15 cellular contexts compared by ENCODE assay signal in the genomic region with DNA sequence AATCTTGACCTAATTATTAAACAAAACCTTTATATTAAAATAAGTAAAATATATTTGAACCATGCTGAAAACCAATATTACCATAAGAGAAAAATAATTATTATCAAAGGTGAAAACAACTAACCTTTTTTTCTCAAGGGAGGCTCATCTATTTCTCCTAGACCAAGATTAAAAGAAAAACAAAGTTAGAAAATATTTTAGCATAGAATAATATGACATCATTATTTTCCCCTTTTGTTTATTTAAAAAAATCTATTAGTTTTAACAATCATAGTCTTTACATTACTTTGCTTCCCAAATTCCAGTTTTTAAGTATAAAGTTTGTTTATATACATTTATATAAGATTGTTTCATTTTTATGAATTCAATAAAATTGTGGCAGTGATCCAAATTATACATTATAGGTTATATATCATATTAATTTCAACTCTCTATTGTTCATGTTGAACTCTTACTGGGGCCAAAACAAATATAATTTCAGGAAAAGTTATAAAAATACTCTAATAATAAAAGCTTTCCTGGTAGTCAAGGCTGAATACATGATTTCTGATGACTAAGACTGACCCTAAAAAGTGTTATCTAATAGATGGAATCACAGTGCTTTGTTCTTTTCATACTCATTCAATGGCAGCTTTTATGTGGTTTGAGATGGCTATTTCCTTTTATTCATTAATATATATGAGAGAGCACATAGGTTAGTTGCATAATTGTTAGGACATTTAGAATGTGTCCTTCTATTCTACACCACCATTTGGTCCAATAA.
A peak's percentile ranks its signal among the peaks of the same experiment; 100 is the strongest.
DNase-seq lines count a peak whose midpoint lies in the region; ATAC-seq and TF ChIP-seq lines count a peak whose summit lies in the region.
"Had no signal": no experiment of that assay in that cellular context is flagged by ENCODE, and none has a peak within 500 bp of the region (broad histone marks: within the 10 kb centered on the region; RNA-seq: fewer than 3 reads in every experiment).

No MANE protein-coding gene starts in this region.

- no peak for ATAC-seq in heart left ventricle
- ATAC-seq: A549 had no signal

- H3K9me2 ChIP-seq in PC-9 (ENCODE audit: insufficient read depth) = no peaks in the 10 kb centered on the region

- H3F3A ChIP-seq in PC-9 (ENCODE audit: insufficient read depth, low read depth) = no peaks in the 10 kb centered on the region

- intact Hi-C loops in PC-9 (cut with micrococcal nuclease; ENCODE audit: unreplicated experiment) = no loop called here
- intact Hi-C loops in heart left ventricle (cut with DNase I) = no loop called here

- H3K9me3 Mint-ChIP-seq in immature natural killer cell = peaks cover 3 to 23% (median 4%) of the 10 kb centered on the region in 6 donors

- H3K4me2 ChIP-seq in PC-9 = no peak overlapping the region
- H3K4me2 ChIP-seq: A549 had no signal

- H3K27ac ChIP-seq in HEK293 (ENCODE audit: extremely low read depth, low read depth, low read length) (no peak overlapping the region), PC-9 (no peak overlapping the region), heart left ventricle (no peak overlapping the region)
- H3K27ac ChIP-seq: A549, C4-2B had no signal

- TF ChIP-seq POLR2A in heart left ventricle (IDR thresholded peaks at IDR 0.05) = no peak

- no peak overlapping the region for H3K4me3 ChIP-seq in HEK293 (ENCODE audit: low read depth, low read length)
- no peak overlapping the region for H3K4me3 ChIP-seq in PC-9
- H3K4me3 ChIP-seq in heart left ventricle = no peak overlapping the region
- H3K4me3 ChIP-seq: A549, HAP-1 had no signal

- H3K4me1 Mint-ChIP-seq in immature natural killer cell = no peaks in the 10 kb centered on the region
- H3K4me1 Mint-ChIP-seq: CD4-positive, alpha-beta memory T cell had no signal

- CTCF ChIA-PET in HEK293 (lab: Yijun Ruan, JAX) (no interaction called here), PC-9 (lab: Charles Lee) (no interaction called here)

- no peaks in the 10 kb centered on the region for H3K27me3 Mint-ChIP-seq in immature natural killer cell (ENCODE audit: low read depth in 3 of 3)
- H3K27me3 Mint-ChIP-seq: CD4-positive, alpha-beta memory T cell had no signal

- no peaks in the 10 kb centered on the region for H4K20me1 ChIP-seq in PC-9 (ENCODE audit: insufficient read depth)

- TF ChIP-seq CTCF in HEK293 (tag by site-specific recombination; IDR thresholded peaks at IDR 0.05) = no peak
- no peak for TF ChIP-seq CTCF in PC-9 (conservative IDR thresholded peaks at IDR 0.05)
- no peak for TF ChIP-seq CTCF in heart left ventricle (IDR thresholded peaks at IDR 0.05)

- H2AFZ ChIP-seq in PC-9 = no peak overlapping the region

- H3K9me3 ChIP-seq in HEK293 (ENCODE audit: control insufficient read depth, insufficient read depth, low read depth, low read length) (no peaks in the 10 kb centered on the region), PC-9 (ENCODE audit: insufficient read depth, low read depth) (no peaks in the 10 kb centered on the region), heart left ventricle (no peaks in the 10 kb centered on the region)
- H3K9me3 ChIP-seq: A549, BE2C, HAP-1 had no signal

- H3K4me3 Mint-ChIP-seq in immature natural killer cell = no peak overlapping the region
- H3K4me3 Mint-ChIP-seq: CD4-positive, alpha-beta memory T cell; HFFc6 had no signal

- DNase-seq in dermis microvascular lymphatic vessel endothelial cell (ENCODE audit: low read depth in 2 of 2) (peak; percentile 5 to 36), left kidney (ENCODE audit: low read depth, low spot score) (peak; percentile 17), NCI-H1694 (lab: John Stamatoyannopoulos, UW) (no peak), immature natural killer cell (no peak), PC-9 (no peak), heart left ventricle (no peak)
- DNase-seq: BE2C; CD4-positive, alpha-beta memory T cell; DMS79; HFFc6; IMR-90 had no signal

- H3K4me1 ChIP-seq in HEK293 (ENCODE audit: control insufficient read depth, insufficient read depth, low read length) (no peaks in the 10 kb centered on the region), PC-9 (replicated peaks; ENCODE audit: insufficient read depth) (no peaks in the 10 kb centered on the region), heart left ventricle (peaks cover 0 to 31% (median 4%) of the 10 kb centered on the region in 12 donors)
- H3K4me1 ChIP-seq: A549, BE2C, HAP-1 had no signal

- POLR2A ChIA-PET in HEK293 (lab: Yijun Ruan, JAX) = no interaction called here
- POLR2A ChIA-PET in PC-9 (lab: Charles Lee; ENCODE audit: unreplicated experiment) = no interaction called here

- H3K36me3 Mint-ChIP-seq in immature natural killer cell = no peaks in the 10 kb centered on the region
- H3K36me3 Mint-ChIP-seq: CD4-positive, alpha-beta memory T cell had no signal

- no peaks in the 10 kb centered on the region for H3K79me2 ChIP-seq in PC-9 (ENCODE audit: low read depth)

- H3K27ac Mint-ChIP-seq in immature natural killer cell = no peak overlapping the region
- H3K27ac Mint-ChIP-seq: CD4-positive, alpha-beta memory T cell; HFFc6 had no signal

- H3K36me3 ChIP-seq in HEK293 (ENCODE audit: control insufficient read depth in 2 of 2, insufficient read depth in 1 of 2, low read length in 2 of 2) (no peaks in the 10 kb centered on the region), PC-9 (ENCODE audit: low read depth) (no peaks in the 10 kb centered on the region), heart left ventricle (peaks cover 0 to 8% (median 0%) of the 10 kb centered on the region in 9 donors)
- H3K36me3 ChIP-seq: BE2C, HAP-1 had no signal

- no TSS peak for BruUV-seq in PC-9 (replicated peaks; lab: Mats Ljungman, UMichigan)

- no peaks in the 10 kb centered on the region for H3K27me3 ChIP-seq in PC-9 (ENCODE audit: insufficient read depth, low read depth)
- no peaks in the 10 kb centered on the region for H3K27me3 ChIP-seq in heart left ventricle
- H3K27me3 ChIP-seq: BE2C had no signal

TF ChIP-seq in HEK293, 187 proteins besides CTCF, POLR2A, EP300 and RAD21:
- TF ChIP-seq, protein P1, sequence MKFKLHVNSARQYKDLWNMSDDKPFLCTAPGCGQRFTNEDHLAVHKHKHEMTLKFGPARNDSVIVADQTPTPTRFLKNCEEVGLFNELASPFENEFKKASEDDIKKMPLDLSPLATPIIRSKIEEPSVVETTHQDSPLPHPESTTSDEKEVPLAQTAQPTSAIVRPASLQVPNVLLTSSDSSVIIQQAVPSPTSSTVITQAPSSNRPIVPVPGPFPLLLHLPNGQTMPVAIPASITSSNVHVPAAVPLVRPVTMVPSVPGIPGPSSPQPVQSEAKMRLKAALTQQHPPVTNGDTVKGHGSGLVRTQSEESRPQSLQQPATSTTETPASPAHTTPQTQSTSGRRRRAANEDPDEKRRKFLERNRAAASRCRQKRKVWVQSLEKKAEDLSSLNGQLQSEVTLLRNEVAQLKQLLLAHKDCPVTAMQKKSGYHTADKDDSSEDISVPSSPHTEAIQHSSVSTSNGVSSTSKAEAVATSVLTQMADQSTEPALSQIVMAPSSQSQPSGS (tag by site-specific recombination; IDR thresholded peaks at IDR 0.05; ENCODE audit: low read depth) = peak; percentile 70
- TF ChIP-seq ZNF549 (tag by site-specific recombination; IDR thresholded peaks at IDR 0.05) (no peak), ZSCAN5A (tag by site-specific recombination; IDR thresholded peaks at IDR 0.05) (no peak)

Comparison
In these comparisons a context has a peak if more than half of its experiments do, and no peak if none do; other contexts are left out.
1. DNase-seq: peak in dermis microvascular lymphatic vessel endothelial cell (2 of 2) and left kidney (single experiment); none in NCI-H1694 (single experiment), immature natural killer cell (0 of 3), PC-9 (0 of 2) and heart left ventricle (0 of 5).